Comparison of ENCODE assay signal across 1 cellular context in the genomic region with DNA sequence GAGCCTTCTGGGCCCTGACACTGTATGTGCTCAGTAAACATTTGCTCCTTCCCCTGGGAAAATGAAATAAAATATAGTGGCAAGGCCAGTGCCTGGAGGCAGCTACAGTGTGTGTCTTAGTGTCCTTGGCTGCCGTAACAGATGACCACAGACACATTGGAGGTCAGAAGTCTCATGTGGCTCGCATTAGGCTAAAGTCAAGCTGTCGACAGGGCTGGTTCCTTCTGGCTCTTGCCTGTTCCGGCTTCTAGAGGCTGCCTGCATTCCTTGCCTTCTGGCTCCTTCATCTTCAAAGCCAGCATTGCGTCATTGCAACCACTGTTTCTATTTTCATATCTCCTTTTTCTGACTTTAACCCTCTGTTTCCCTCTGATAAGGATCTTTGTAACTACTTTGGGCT.
A peak's percentile ranks its signal among the peaks of the same experiment; 100 is the strongest.
TF ChIP-seq lines count a peak whose summit lies in the region.

No MANE protein-coding gene starts in this region.

TF ChIP-seq in K562, 482 proteins besides CTCF, POLR2A, EP300 and RAD21:
- TF ChIP-seq L3MBTL2 (IDR thresholded peaks at IDR 0.05) (no peak), CHD1 (IDR thresholded peaks at IDR 0.05; ENCODE audit: low read length) (no peak), MEIS2 (IDR thresholded peaks at IDR 0.05; ENCODE audit: partially characterized antibody) (no peak), ARID2 (IDR thresholded peaks at IDR 0.05) (no peak), GATAD2B (IDR thresholded peaks at IDR 0.05; ENCODE audit: borderline replicate concordance) (no peak), ARID1B (IDR thresholded peaks at IDR 0.05) (no peak), ZFPM2 (CRISPR knock-in tag; IDR thresholded peaks at IDR 0.05) (no peak), KLF16 (IDR thresholded peaks at IDR 0.05) (peak; percentile 45; the same call in 1 of the 2 replicates), ZNF589 (CRISPR knock-in tag; IDR thresholded peaks at IDR 0.05; ENCODE audit: low read depth) (no peak), CEBPG (CRISPR knock-in tag; IDR thresholded peaks at IDR 0.05) (0 out of 2 replicates have a peak, but pooled peaks have one; percentile 22), CEBPG (tag; conservative IDR thresholded peaks at IDR 0.05 in 1 of 2, IDR thresholded peaks at IDR 0.05 in 1 of 2) (peak in 1 of 2 experiments; percentile 41; a peak in 1 of 4 replicates), FOXK2 (conservative IDR thresholded peaks at IDR 0.05 in 1 of 2, IDR thresholded peaks at IDR 0.05 in 1 of 2; ENCODE audit: low read depth in 2 of 2) (no peak), ZNF282 (CRISPR knock-in tag; IDR thresholded peaks at IDR 0.05) (no peak), ZNF23 (CRISPR knock-in tag; IDR thresholded peaks at IDR 0.05) (no peak), ARNT (IDR thresholded peaks at IDR 0.05) (no peak), ZNF764 (CRISPR knock-in tag; IDR thresholded peaks at IDR 0.05; ENCODE audit: low read depth) (no peak), DIDO1 (tag; IDR thresholded peaks at IDR 0.05; ENCODE audit: low read depth) (no peak), CEBPB (tag; IDR thresholded peaks at IDR 0.05) (peak; percentile 48; the same call in 1 of the 2 replicates), ATF7 (IDR thresholded peaks at IDR 0.05) (peak; percentile 23; the same call in 1 of the 2 replicates), YY1 (IDR thresholded peaks at IDR 0.05; ENCODE audit: borderline replicate concordance in 1 of 3, control insufficient read depth in 1 of 3, extremely low read depth in 1 of 3, insufficient read depth in 3 of 3, insufficient read length in 1 of 3, insufficient replicate concordance in 2 of 3, low read depth in 1 of 3, low read length in 2 of 3) (no peak), CTBP1 (IDR thresholded peaks at IDR 0.05; ENCODE audit: borderline replicate concordance) (no peak), RUNX1 (IDR thresholded peaks at IDR 0.05; ENCODE audit: low read depth) (no peak), BRD9 (IDR thresholded peaks at IDR 0.05; ENCODE audit: low read depth, partially characterized antibody) (no peak), CBX2 (IDR thresholded peaks at IDR 0.05; ENCODE audit: insufficient read depth, low read length, poor library complexity, severe bottlenecking) (no peak), SPI1 (IDR thresholded peaks at IDR 0.05; ENCODE audit: borderline replicate concordance, low read depth, low read length) (no peak), YBX1 (IDR thresholded peaks at IDR 0.05) (no peak), NFE2L1 (tag; IDR thresholded peaks at IDR 0.05; ENCODE audit: borderline replicate concordance, low read depth) (no peak), MCM7 (IDR thresholded peaks at IDR 0.05) (no peak)
- TF ChIP-seq, protein P1, sequence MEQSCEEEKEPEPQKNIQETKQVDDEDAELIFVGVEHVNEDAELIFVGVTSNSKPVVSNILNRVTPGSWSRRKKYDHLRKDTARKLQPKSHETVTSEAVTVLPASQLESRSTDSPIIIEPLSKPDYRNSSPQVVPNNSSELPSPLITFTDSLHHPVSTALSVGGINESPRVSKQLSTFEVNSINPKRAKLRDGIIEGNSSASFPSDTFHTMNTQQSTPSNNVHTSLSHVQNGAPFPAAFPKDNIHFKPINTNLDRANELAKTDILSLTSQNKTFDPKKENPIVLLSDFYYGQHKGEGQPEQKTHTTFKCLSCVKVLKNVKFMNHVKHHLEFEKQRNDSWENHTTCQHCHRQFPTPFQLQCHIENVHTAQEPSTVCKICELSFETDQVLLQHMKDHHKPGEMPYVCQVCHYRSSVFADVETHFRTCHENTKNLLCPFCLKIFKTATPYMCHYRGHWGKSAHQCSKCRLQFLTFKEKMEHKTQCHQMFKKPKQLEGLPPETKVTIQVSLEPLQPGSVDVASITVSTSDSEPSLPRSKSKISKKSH (CRISPR knock-in tag; IDR thresholded peaks at IDR 0.05) = no peak
- TF ChIP-seq, protein P2, sequence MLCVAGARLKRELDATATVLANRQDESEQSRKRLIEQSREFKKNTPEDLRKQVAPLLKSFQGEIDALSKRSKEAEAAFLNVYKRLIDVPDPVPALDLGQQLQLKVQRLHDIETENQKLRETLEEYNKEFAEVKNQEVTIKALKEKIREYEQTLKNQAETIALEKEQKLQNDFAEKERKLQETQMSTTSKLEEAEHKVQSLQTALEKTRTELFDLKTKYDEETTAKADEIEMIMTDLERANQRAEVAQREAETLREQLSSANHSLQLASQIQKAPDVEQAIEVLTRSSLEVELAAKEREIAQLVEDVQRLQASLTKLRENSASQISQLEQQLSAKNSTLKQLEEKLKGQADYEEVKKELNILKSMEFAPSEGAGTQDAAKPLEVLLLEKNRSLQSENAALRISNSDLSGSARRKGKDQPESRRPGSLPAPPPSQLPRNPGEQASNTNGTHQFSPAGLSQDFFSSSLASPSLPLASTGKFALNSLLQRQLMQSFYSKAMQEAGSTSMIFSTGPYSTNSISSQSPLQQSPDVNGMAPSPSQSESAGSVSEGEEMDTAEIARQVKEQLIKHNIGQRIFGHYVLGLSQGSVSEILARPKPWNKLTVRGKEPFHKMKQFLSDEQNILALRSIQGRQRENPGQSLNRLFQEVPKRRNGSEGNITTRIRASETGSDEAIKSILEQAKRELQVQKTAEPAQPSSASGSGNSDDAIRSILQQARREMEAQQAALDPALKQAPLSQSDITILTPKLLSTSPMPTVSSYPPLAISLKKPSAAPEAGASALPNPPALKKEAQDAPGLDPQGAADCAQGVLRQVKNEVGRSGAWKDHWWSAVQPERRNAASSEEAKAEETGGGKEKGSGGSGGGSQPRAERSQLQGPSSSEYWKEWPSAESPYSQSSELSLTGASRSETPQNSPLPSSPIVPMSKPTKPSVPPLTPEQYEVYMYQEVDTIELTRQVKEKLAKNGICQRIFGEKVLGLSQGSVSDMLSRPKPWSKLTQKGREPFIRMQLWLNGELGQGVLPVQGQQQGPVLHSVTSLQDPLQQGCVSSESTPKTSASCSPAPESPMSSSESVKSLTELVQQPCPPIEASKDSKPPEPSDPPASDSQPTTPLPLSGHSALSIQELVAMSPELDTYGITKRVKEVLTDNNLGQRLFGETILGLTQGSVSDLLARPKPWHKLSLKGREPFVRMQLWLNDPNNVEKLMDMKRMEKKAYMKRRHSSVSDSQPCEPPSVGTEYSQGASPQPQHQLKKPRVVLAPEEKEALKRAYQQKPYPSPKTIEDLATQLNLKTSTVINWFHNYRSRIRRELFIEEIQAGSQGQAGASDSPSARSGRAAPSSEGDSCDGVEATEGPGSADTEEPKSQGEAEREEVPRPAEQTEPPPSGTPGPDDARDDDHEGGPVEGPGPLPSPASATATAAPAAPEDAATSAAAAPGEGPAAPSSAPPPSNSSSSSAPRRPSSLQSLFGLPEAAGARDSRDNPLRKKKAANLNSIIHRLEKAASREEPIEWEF (CRISPR knock-in tag; IDR thresholded peaks at IDR 0.05) = no peak
- TF ChIP-seq, protein P3, sequence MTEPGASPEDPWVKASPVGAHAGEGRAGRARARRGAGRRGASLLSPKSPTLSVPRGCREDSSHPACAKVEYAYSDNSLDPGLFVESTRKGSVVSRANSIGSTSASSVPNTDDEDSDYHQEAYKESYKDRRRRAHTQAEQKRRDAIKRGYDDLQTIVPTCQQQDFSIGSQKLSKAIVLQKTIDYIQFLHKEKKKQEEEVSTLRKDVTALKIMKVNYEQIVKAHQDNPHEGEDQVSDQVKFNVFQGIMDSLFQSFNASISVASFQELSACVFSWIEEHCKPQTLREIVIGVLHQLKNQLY (CRISPR knock-in tag; conservative IDR thresholded peaks at IDR 0.05) = no peak
- TF ChIP-seq, protein P4, sequence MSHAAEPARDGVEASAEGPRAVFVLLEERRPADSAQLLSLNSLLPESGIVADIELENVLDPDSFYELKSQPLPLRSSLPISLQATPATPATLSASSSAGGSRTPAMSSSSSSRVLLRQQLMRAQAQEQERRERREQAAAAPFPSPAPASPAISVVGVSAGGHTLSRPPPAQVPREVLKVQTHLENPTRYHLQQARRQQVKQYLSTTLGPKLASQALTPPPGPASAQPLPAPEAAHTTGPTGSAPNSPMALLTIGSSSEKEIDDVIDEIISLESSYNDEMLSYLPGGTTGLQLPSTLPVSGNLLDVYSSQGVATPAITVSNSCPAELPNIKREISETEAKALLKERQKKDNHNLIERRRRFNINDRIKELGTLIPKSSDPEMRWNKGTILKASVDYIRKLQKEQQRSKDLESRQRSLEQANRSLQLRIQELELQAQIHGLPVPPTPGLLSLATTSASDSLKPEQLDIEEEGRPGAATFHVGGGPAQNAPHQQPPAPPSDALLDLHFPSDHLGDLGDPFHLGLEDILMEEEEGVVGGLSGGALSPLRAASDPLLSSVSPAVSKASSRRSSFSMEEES (CRISPR knock-in tag; IDR thresholded peaks at IDR 0.05) = no peak
- TF ChIP-seq, protein P5, sequence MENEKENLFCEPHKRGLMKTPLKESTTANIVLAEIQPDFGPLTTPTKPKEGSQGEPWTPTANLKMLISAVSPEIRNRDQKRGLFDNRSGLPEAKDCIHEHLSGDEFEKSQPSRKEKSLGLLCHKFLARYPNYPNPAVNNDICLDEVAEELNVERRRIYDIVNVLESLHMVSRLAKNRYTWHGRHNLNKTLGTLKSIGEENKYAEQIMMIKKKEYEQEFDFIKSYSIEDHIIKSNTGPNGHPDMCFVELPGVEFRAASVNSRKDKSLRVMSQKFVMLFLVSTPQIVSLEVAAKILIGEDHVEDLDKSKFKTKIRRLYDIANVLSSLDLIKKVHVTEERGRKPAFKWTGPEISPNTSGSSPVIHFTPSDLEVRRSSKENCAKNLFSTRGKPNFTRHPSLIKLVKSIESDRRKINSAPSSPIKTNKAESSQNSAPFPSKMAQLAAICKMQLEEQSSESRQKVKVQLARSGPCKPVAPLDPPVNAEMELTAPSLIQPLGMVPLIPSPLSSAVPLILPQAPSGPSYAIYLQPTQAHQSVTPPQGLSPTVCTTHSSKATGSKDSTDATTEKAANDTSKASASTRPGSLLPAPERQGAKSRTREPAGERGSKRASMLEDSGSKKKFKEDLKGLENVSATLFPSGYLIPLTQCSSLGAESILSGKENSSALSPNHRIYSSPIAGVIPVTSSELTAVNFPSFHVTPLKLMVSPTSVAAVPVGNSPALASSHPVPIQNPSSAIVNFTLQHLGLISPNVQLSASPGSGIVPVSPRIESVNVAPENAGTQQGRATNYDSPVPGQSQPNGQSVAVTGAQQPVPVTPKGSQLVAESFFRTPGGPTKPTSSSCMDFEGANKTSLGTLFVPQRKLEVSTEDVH (IDR thresholded peaks at IDR 0.05; ENCODE audit: low read depth, partially characterized antibody) = no peak
- TF ChIP-seq, protein P6, sequence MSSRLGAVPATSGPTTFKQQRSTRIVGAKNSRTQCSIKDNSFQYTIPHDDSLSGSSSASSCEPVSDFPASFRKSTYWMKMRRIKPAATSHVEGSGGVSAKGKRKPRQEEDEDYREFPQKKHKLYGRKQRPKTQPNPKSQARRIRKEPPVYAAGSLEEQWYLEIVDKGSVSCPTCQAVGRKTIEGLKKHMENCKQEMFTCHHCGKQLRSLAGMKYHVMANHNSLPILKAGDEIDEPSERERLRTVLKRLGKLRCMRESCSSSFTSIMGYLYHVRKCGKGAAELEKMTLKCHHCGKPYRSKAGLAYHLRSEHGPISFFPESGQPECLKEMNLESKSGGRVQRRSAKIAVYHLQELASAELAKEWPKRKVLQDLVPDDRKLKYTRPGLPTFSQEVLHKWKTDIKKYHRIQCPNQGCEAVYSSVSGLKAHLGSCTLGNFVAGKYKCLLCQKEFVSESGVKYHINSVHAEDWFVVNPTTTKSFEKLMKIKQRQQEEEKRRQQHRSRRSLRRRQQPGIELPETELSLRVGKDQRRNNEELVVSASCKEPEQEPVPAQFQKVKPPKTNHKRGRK (tag; IDR thresholded peaks at IDR 0.05) = no peak
- TF ChIP-seq, protein P7, sequence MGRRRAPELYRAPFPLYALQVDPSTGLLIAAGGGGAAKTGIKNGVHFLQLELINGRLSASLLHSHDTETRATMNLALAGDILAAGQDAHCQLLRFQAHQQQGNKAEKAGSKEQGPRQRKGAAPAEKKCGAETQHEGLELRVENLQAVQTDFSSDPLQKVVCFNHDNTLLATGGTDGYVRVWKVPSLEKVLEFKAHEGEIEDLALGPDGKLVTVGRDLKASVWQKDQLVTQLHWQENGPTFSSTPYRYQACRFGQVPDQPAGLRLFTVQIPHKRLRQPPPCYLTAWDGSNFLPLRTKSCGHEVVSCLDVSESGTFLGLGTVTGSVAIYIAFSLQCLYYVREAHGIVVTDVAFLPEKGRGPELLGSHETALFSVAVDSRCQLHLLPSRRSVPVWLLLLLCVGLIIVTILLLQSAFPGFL (CRISPR knock-in tag; IDR thresholded peaks at IDR 0.05) = no peak
- TF ChIP-seq, protein P8, sequence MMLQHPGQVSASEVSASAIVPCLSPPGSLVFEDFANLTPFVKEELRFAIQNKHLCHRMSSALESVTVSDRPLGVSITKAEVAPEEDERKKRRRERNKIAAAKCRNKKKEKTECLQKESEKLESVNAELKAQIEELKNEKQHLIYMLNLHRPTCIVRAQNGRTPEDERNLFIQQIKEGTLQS (IDR thresholded peaks at IDR 0.05) = peak; percentile 50; the same call in 1 of the 2 replicates
- TF ChIP-seq, protein P8 (CRISPR knock-in tag; conservative IDR thresholded peaks at IDR 0.05) = no peak
- TF ChIP-seq, protein P9, sequence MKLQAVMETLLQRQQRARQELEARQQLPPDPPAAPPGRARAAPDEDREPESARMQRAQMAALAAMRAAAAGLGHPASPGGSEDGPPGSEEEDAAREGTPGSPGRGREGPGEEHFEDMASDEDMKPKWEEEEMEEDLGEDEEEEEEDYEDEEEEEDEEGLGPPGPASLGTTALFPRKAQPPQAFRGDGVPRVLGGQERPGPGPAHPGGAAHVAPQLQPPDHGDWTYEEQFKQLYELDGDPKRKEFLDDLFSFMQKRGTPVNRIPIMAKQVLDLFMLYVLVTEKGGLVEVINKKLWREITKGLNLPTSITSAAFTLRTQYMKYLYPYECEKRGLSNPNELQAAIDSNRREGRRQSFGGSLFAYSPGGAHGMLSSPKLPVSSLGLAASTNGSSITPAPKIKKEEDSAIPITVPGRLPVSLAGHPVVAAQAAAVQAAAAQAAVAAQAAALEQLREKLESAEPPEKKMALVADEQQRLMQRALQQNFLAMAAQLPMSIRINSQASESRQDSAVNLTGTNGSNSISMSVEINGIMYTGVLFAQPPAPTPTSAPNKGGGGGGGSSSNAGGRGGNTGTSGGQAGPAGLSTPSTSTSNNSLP (IDR thresholded peaks at IDR 0.05; ENCODE audit: borderline replicate concordance, low read depth, low read length) = no peak
